In genomic region chr3:32972482-32973146, GRCh38 we compare ENCODE assay signal across 18 cellular contexts. TPM values are rescaled to one million over a fixed set of nuclear protein-coding genes. Genes with fewer than 3 reads are reported as not detected.
"Had no signal": no experiment of that assay in that cellular context is flagged by ENCODE, and none has a peak within 500 bp of the region (broad histone marks: within the 10 kb centered on the region; RNA-seq: fewer than 3 reads in every experiment).

No MANE protein-coding gene starts in this region.

- H3K27ac ChIP-seq: adrenal gland, coronary artery, right atrium auricular region, WERI-Rb-1 had no signal

- H3K4me1 ChIP-seq: adrenal gland, right atrium auricular region had no signal

- H3K4me3 Mint-ChIP-seq: natural killer cell treated with Interleukin-12 subunit alpha and Interleukin-12 subunit beta and Interleukin-15 and Interleukin-18, amount 100 ng/mL, for 72 hours had no signal

- H3K36me3 ChIP-seq: adrenal gland, right atrium auricular region, WERI-Rb-1 had no signal

- H3K27ac Mint-ChIP-seq: natural killer cell treated with Interleukin-12 subunit alpha and Interleukin-12 subunit beta and Interleukin-15 and Interleukin-18, amount 100 ng/mL, for 72 hours; progenitor cell of endocrine pancreas had no signal

- H3K4me3 ChIP-seq: adrenal gland, coronary artery, right atrium auricular region, skin epidermis had no signal

- DNase-seq: activated naive CD4-positive, alpha-beta T cell treated with anti-CD3 and anti-CD28 coated beads, Interleukin-2, amount 50 U/mL, for 16 hours; adrenal gland; effector CD4-positive, alpha-beta T cell; foreskin melanocyte; nucleus accumbens; stimulated activated CD4-positive, alpha-beta T cell treated with anti-CD3 and anti-CD28 coated beads, Interleukin-4, amount 100 ng/mL, for 24 hours; stimulated activated naive CD4-positive, alpha-beta T cell treated with Interleukin-2 at 50 U/mL for 16 hours; substantia nigra; T-helper 9 cell; trophoblast cell; WERI-Rb-1 had no signal

- H3K9me3 Mint-ChIP-seq: natural killer cell treated with Interleukin-12 subunit alpha and Interleukin-12 subunit beta and Interleukin-15 and Interleukin-18, amount 100 ng/mL, for 72 hours had no signal

- H3K27me3 ChIP-seq: adrenal gland, right atrium auricular region had no signal

- H3K9me3 ChIP-seq: adrenal gland, right atrium auricular region had no signal

- H3K36me3 Mint-ChIP-seq: natural killer cell treated with Interleukin-12 subunit alpha and Interleukin-12 subunit beta and Interleukin-15 and Interleukin-18, amount 100 ng/mL, for 72 hours had no signal

RNA-seq across cellular contexts. Expression of gene CCR4, which starts 21.2 kb away (rescaled TPM):
- total RNA-seq: cardiac septum, fibroblast of lung, progenitor cell of endocrine pancreas had no signal
- polyA plus RNA-seq: fibroblast of lung had no signal
